Comparison of ENCODE assay signal across 30 cellular contexts in the genomic region with DNA sequence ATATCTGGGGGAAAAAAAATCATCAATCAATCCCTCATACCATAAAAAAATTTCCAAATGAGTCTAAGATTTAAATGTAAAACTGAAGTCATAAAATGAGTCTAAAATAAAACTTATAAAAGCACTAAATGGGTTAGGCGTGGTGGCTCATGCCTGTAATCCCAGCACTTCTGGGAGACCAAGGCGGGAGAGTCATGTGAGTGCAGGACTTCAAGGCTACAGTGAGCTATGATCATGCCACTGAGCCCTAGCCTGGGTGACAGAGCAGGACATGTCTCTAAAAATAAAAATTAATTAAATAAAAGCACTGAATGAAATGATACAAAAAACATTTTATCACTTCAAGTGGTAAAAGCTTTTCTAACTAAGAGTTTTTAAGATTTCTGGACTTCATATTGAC.
"Had no signal": no experiment of that assay in that cellular context is flagged by ENCODE, and none has a peak within 500 bp of the region (broad histone marks: within the 10 kb centered on the region; RNA-seq: fewer than 3 reads in every experiment).

No MANE protein-coding gene starts in this region.

- H3K27me3 ChIP-seq: neutrophil, ovary, right lobe of liver, sigmoid colon, stomach, thyroid gland, tibial nerve, upper lobe of left lung, vagina had no signal

- H3K27ac Mint-ChIP-seq: natural killer cell treated with Interleukin-12 subunit alpha and Interleukin-12 subunit beta and Interleukin-15 and Interleukin-18, amount 100 ng/mL, for 72 hours; nephron progenitor cell; progenitor cell of endocrine pancreas; stimulated activated effector memory CD8-positive, alpha-beta T cell treated with anti-CD3 and anti-CD28 coated beads, Interleukin-12 subunit alpha, Interleukin-12 subunit beta, amount 100 ng/mL, for 72 hours; stimulated activated naive B cell treated with anti-CD40 and anti-IgM and Interleukin-4, amounts not matched to agents 10 μg/mL and 1 μg/mL and 100 μg/mL, for 72 hours; stimulated activated naive CD8-positive, alpha-beta T cell treated with anti-CD3 and anti-CD28 coated beads, Interleukin-15, Interleukin-2, amounts not matched to agents 100 ng/mL and 50 ng/mL, for 24 hours had no signal

- H3K4me1 ChIP-seq: parathyroid adenoma, psoas muscle, thyroid gland, tibial nerve, upper lobe of left lung, vagina had no signal

- H3K27ac ChIP-seq: neutrophil, ovary, parathyroid adenoma, psoas muscle, right lobe of liver, sigmoid colon, skin epidermis, stomach, thoracic aorta, thyroid gland, tibial nerve, upper lobe of left lung, vagina had no signal

- H3K36me3 Mint-ChIP-seq: natural killer cell treated with Interleukin-12 subunit alpha and Interleukin-12 subunit beta and Interleukin-15 and Interleukin-18, amount 100 ng/mL, for 72 hours had no signal

- H3K4me3 ChIP-seq: ovary, psoas muscle, right lobe of liver, sigmoid colon, skin epidermis, stomach, thoracic aorta, thyroid gland, tibial nerve, upper lobe of left lung, vagina had no signal

- H3K27me3 Mint-ChIP-seq: naive thymus-derived CD8-positive, alpha-beta T cell; natural killer cell treated with Interleukin-12 subunit alpha and Interleukin-12 subunit beta and Interleukin-15 and Interleukin-18, amount 100 ng/mL, for 72 hours; progenitor cell of endocrine pancreas; stimulated activated naive B cell treated with anti-CD40 and anti-IgM and Interleukin-4, amounts not matched to agents 10 μg/mL and 1 μg/mL and 100 μg/mL, for 72 hours; stimulated activated naive CD8-positive, alpha-beta T cell treated with anti-CD3 and anti-CD28 coated beads, Interleukin-15, Interleukin-2, amounts not matched to agents 100 ng/mL and 50 ng/mL, for 24 hours had no signal

- H3K4me3 Mint-ChIP-seq: natural killer cell treated with Interleukin-12 subunit alpha and Interleukin-12 subunit beta and Interleukin-15 and Interleukin-18, amount 100 ng/mL, for 72 hours; nephron progenitor cell; neural crest cell; stimulated activated effector memory CD8-positive, alpha-beta T cell treated with anti-CD3 and anti-CD28 coated beads, Interleukin-12 subunit alpha, Interleukin-12 subunit beta, amount 100 ng/mL, for 72 hours; stimulated activated naive B cell treated with anti-CD40 and anti-IgM and Interleukin-4, amounts not matched to agents 10 μg/mL and 1 μg/mL and 100 μg/mL, for 72 hours; stimulated activated naive CD8-positive, alpha-beta T cell treated with anti-CD3 and anti-CD28 coated beads, Interleukin-15, Interleukin-2, amounts not matched to agents 100 ng/mL and 50 ng/mL, for 24 hours had no signal

- H3K9me3 Mint-ChIP-seq: naive thymus-derived CD8-positive, alpha-beta T cell; natural killer cell treated with Interleukin-12 subunit alpha and Interleukin-12 subunit beta and Interleukin-15 and Interleukin-18, amount 100 ng/mL, for 72 hours; nephron progenitor cell; neural crest cell; stimulated activated effector memory CD8-positive, alpha-beta T cell treated with anti-CD3 and anti-CD28 coated beads, Interleukin-12 subunit alpha, Interleukin-12 subunit beta, amount 100 ng/mL, for 72 hours; stimulated activated naive B cell treated with anti-CD40 and anti-IgM and Interleukin-4, amounts not matched to agents 10 μg/mL and 1 μg/mL and 100 μg/mL, for 72 hours; stimulated activated naive CD8-positive, alpha-beta T cell treated with anti-CD3 and anti-CD28 coated beads, Interleukin-15, Interleukin-2, amounts not matched to agents 100 ng/mL and 50 ng/mL, for 24 hours had no signal

- H3K79me2 ChIP-seq: parathyroid adenoma had no signal

- H3K4me1 Mint-ChIP-seq: nephron progenitor cell; neural crest cell; stimulated activated effector memory CD8-positive, alpha-beta T cell treated with anti-CD3 and anti-CD28 coated beads, Interleukin-12 subunit alpha, Interleukin-12 subunit beta, amount 100 ng/mL, for 72 hours had no signal

- H2AFZ ChIP-seq: parathyroid adenoma had no signal

- ATAC-seq: naive thymus-derived CD8-positive, alpha-beta T cell; natural killer cell treated with Interleukin-12 subunit alpha and Interleukin-12 subunit beta and Interleukin-15 and Interleukin-18, amount 100 ng/mL, for 72 hours; psoas muscle; right cardiac atrium; right lobe of liver; stimulated activated effector memory CD8-positive, alpha-beta T cell treated with anti-CD3 and anti-CD28 coated beads, Interleukin-12 subunit alpha, Interleukin-12 subunit beta, amount 100 ng/mL, for 72 hours; stimulated activated naive B cell treated with anti-CD40 and anti-IgM and Interleukin-4, amounts not matched to agents 10 μg/mL and 1 μg/mL and 100 μg/mL, for 72 hours had no signal

- DNase-seq: naive thymus-derived CD8-positive, alpha-beta T cell; nephron progenitor cell; occipital lobe; ovary; posterior cingulate gyrus; psoas muscle; right cardiac atrium; right lobe of liver; sigmoid colon; stimulated activated CD4-positive, alpha-beta T cell treated with anti-CD3 and anti-CD28 coated beads, Interleukin-15, amount 100 ng/mL, for 24 hours; stimulated activated CD4-positive, alpha-beta T cell treated with anti-CD3 and anti-CD28 coated beads, Interleukin-2, amount 100 ng/mL, for 24 hours; stimulated activated CD4-positive, alpha-beta T cell treated with anti-CD3 and anti-CD28 coated beads, Interleukin-2, amount 100 ng/mL, for 48 hours; stimulated activated CD4-positive, alpha-beta T cell treated with anti-CD3 and anti-CD28 coated beads, Interleukin-4, amount 100 ng/mL, for 24 hours; stimulated activated naive B cell treated with anti-CD40 and anti-IgM and Interleukin-4, amounts not matched to agents 10 μg/mL and 1 μg/mL and 100 μg/mL, for 72 hours; stimulated activated naive CD4-positive, alpha-beta T cell treated with Interleukin-2 at 50 U/mL for 16 hours; stomach; thyroid gland; trophoblast cell; upper lobe of left lung had no signal

- H3K36me3 ChIP-seq: neutrophil, ovary, sigmoid colon, thoracic aorta, thyroid gland, vagina had no signal

- H3K9me3 ChIP-seq: neutrophil, ovary, psoas muscle, right lobe of liver, sigmoid colon, stomach, thoracic aorta, thyroid gland, tibial nerve, upper lobe of left lung, vagina had no signal

- H3K9ac ChIP-seq: parathyroid adenoma had no signal
